In genomic region chr7:77935652-77936348, GRCh38 we compare ENCODE assay signal across 10 cellular contexts.
A peak's percentile ranks its signal among the peaks of the same experiment; 100 is the strongest.
DNase-seq lines count a peak whose midpoint lies in the region; ATAC-seq, FAIRE-seq and TF ChIP-seq lines count a peak whose summit lies in the region.
"Had no signal": no experiment of that assay in that cellular context is flagged by ENCODE, and none has a peak within 500 bp of the region (broad histone marks: within the 10 kb centered on the region; RNA-seq: fewer than 3 reads in every experiment).

No MANE protein-coding gene starts in this region.

- ATAC-seq in CD4-positive, alpha-beta T cell (ENCODE audit: poor library complexity) = no peak
- peak; percentile 48 for ATAC-seq in memory B cell (ENCODE audit: low read depth)
- ATAC-seq in HG03460 (IDR thresholded peaks at IDR 0.05; ENCODE audit: unreplicated experiment) = no peak
- ATAC-seq in GM21619 (IDR thresholded peaks at IDR 0.05; ENCODE audit: unreplicated experiment) = no peak

- H3K9me3 ChIP-seq in CD4-positive, alpha-beta T cell (ENCODE audit: control insufficient read depth, low read length) = no peaks in the 10 kb centered on the region
- H3K9me3 ChIP-seq: MG63 had no signal

- no peaks in the 10 kb centered on the region for H3K9me3 Mint-ChIP-seq in CD4-positive, alpha-beta T cell
- H3K9me3 Mint-ChIP-seq in memory B cell = no peaks in the 10 kb centered on the region

- POLR2A ChIA-PET in CD4-positive, alpha-beta T cell (lab: Charles Lee) = interaction anchor here (0.7 kb wide), 1 partner anchor 133 kb away, joined by 3 read pairs; no protein-coding TSS in a partner anchor

- H3K4me1 Mint-ChIP-seq in CD4-positive, alpha-beta T cell (ENCODE audit: low read depth) = peaks cover 16% of the 10 kb centered on the region
- H3K4me1 Mint-ChIP-seq in memory B cell = peaks cover 12% of the 10 kb centered on the region

- H3K36me3 Mint-ChIP-seq in CD4-positive, alpha-beta T cell (ENCODE audit: low read depth) = peaks cover 5% of the 10 kb centered on the region
- H3K36me3 Mint-ChIP-seq in memory B cell = peaks cover 8% of the 10 kb centered on the region

- intact Hi-C loops in CD4-positive, alpha-beta T cell (cut with DNase I, micrococcal nuclease) = loop anchor here (5.0 to 10.0 kb wide), 2 partner anchors 141 to 278 kb away; partner anchors contain the start of genes PHTF2 (in 1 of the 2) and TMEM60 (in 1 of the 2)

- no peaks in the 10 kb centered on the region for H3K27me3 ChIP-seq in CD4-positive, alpha-beta T cell (ENCODE audit: control insufficient read depth, insufficient read depth, low read length)
- H3K27me3 ChIP-seq: MG63 had no signal

- FAIRE-seq in TTC549 (lab: Jason Lieb, UNC) = peak; percentile 92

- CTCF ChIA-PET in CD4-positive, alpha-beta T cell (lab: Charles Lee) = interaction anchor here (0.8 kb wide), 1 partner anchor 137 kb away, joined by 6 read pairs; the partner anchor contains the start of genes PHTF2 and TMEM60

- no peak overlapping the region for H3K4me3 Mint-ChIP-seq in CD4-positive, alpha-beta T cell
- no peak overlapping the region for H3K4me3 Mint-ChIP-seq in memory B cell

- no peaks in the 10 kb centered on the region for H3K27me3 Mint-ChIP-seq in CD4-positive, alpha-beta T cell
- H3K27me3 Mint-ChIP-seq in memory B cell = no peaks in the 10 kb centered on the region

- DNase-seq in CD4-positive, alpha-beta T cell = no peak
- DNase-seq in HCEC 1CT (peak; percentile 19), memory B cell (ENCODE audit: low spot score in 2 of 2) (no peak), NCI-H1092 treated with DMSO at 0.1 percent for 48 hours (lab: John Stamatoyannopoulos, UW) (no peak)
- DNase-seq in activated CD8-positive, alpha-beta memory T cell treated with anti-CD3 and anti-CD28 coated beads, Interleukin-2, amount 50 U/mL, for 48 hours = no peak
- DNase-seq: MG63, T-helper 9 cell had no signal

- H3K27ac ChIP-seq in CD4-positive, alpha-beta T cell (ENCODE audit: low read depth, low read length) = no peak overlapping the region

- peak; percentile 63 for TF ChIP-seq CTCF in CD4-positive, alpha-beta T cell (IDR thresholded peaks at IDR 0.05)

- H3K27ac Mint-ChIP-seq in CD4-positive, alpha-beta T cell = peak overlapping the region; percentile 29
- H3K27ac Mint-ChIP-seq in memory B cell = peak overlapping the region; percentile 53
